12 cellular contexts compared by ENCODE assay signal in genomic region chr22:49824936-49825335, GRCh38. TPM values are rescaled to one million over a fixed set of nuclear protein-coding genes. Genes with fewer than 3 reads are reported as not detected.
DNase-seq lines count a peak whose midpoint lies in the region; ATAC-seq lines count a peak whose summit lies in the region.
"Had no signal": no experiment of that assay in that cellular context is flagged by ENCODE, and none has a peak within 500 bp of the region (broad histone marks: within the 10 kb centered on the region; RNA-seq: fewer than 3 reads in every experiment).

No MANE protein-coding gene starts in this region.

- peaks cover 0 to 54% (median 30%) of the 10 kb centered on the region in 5 donors for H3K36me3 ChIP-seq in subcutaneous abdominal adipose tissue (ENCODE audit: control insufficient read depth in 5 of 5, insufficient read depth in 5 of 5, low read length in 5 of 5)

- H3K27me3 ChIP-seq in subcutaneous abdominal adipose tissue (ENCODE audit: control insufficient read depth in 5 of 5, insufficient read depth in 4 of 5, low read length in 5 of 5) = no peaks in the 10 kb centered on the region

- intact Hi-C loops in activated T-helper 2 cell treated with anti-CD3 and anti-CD28 coated beads, Interferon-gamma antibody, Interleukin-2, Interleukin-4, amounts not matched to agents 10 μg/mL and 5 μg/mL and 100 μg/mL, durations not matched to agents 14 hours and 24 hours and 36 hours (cut with micrococcal nuclease) = loop anchor here (5.0 kb wide), 1 partner anchor 42 kb away; no protein-coding TSS in a partner anchor

- no peak overlapping the region for H3K27ac ChIP-seq in subcutaneous abdominal adipose tissue (ENCODE audit: low read depth, low read length)

- H3K9me3 Mint-ChIP-seq in activated naive CD8-positive, alpha-beta T cell (ENCODE audit: low read depth) = no peaks in the 10 kb centered on the region
- H3K9me3 Mint-ChIP-seq in activated naive CD8-positive, alpha-beta T cell treated with anti-CD3 and anti-CD28 coated beads, Interleukin-2, amount 50 U/mL, for 24 hours = no peaks in the 10 kb centered on the region
- H3K9me3 Mint-ChIP-seq in activated T-helper 2 cell treated with anti-CD3 and anti-CD28 coated beads, Interferon-gamma antibody, Interleukin-2, Interleukin-4, amounts not matched to agents 10 μg/mL and 5 μg/mL and 100 μg/mL, durations not matched to agents 14 hours and 24 hours and 36 hours = peaks cover 3% of the 10 kb centered on the region
- H3K9me3 Mint-ChIP-seq in immature natural killer cell = no peaks in the 10 kb centered on the region

- peak overlapping the region in 3 of 5 donors; percentile 85 to 93 (median 90) for H3K9ac ChIP-seq in subcutaneous abdominal adipose tissue (ENCODE audit: low read length in 5 of 5)

- H3K4me3 Mint-ChIP-seq in activated naive CD8-positive, alpha-beta T cell = peak overlapping the region; percentile 92
- H3K4me3 Mint-ChIP-seq in activated naive CD8-positive, alpha-beta T cell treated with anti-CD3 and anti-CD28 coated beads, Interleukin-2, amount 50 U/mL, for 24 hours = no peak overlapping the region
- peak overlapping the region; percentile 91 for H3K4me3 Mint-ChIP-seq in activated T-helper 2 cell treated with anti-CD3 and anti-CD28 coated beads, Interferon-gamma antibody, Interleukin-2, Interleukin-4, amounts not matched to agents 10 μg/mL and 5 μg/mL and 100 μg/mL, durations not matched to agents 14 hours and 24 hours and 36 hours (ENCODE audit: low read depth)
- H3K4me3 Mint-ChIP-seq in immature natural killer cell = peak overlapping the region; percentile 54 to 93 (median 88)

- no peaks in the 10 kb centered on the region for H3K27me3 Mint-ChIP-seq in activated naive CD8-positive, alpha-beta T cell
- no peaks in the 10 kb centered on the region for H3K27me3 Mint-ChIP-seq in activated naive CD8-positive, alpha-beta T cell treated with anti-CD3 and anti-CD28 coated beads, Interleukin-2, amount 50 U/mL, for 24 hours
- H3K27me3 Mint-ChIP-seq in activated T-helper 2 cell treated with anti-CD3 and anti-CD28 coated beads, Interferon-gamma antibody, Interleukin-2, Interleukin-4, amounts not matched to agents 10 μg/mL and 5 μg/mL and 100 μg/mL, durations not matched to agents 14 hours and 24 hours and 36 hours (ENCODE audit: low read depth) = no peaks in the 10 kb centered on the region
- H3K27me3 Mint-ChIP-seq in immature natural killer cell (ENCODE audit: low read depth in 3 of 3) = peaks cover 10 to 30% (median 12%) of the 10 kb centered on the region in 3 donors

- H3K36me3 Mint-ChIP-seq in activated naive CD8-positive, alpha-beta T cell = peaks cover 6% of the 10 kb centered on the region
- peaks cover 38% of the 10 kb centered on the region for H3K36me3 Mint-ChIP-seq in activated naive CD8-positive, alpha-beta T cell treated with anti-CD3 and anti-CD28 coated beads, Interleukin-2, amount 50 U/mL, for 24 hours (ENCODE audit: low read depth)
- H3K36me3 Mint-ChIP-seq in activated T-helper 2 cell treated with anti-CD3 and anti-CD28 coated beads, Interferon-gamma antibody, Interleukin-2, Interleukin-4, amounts not matched to agents 10 μg/mL and 5 μg/mL and 100 μg/mL, durations not matched to agents 14 hours and 24 hours and 36 hours (ENCODE audit: low read depth) = peaks cover 58% of the 10 kb centered on the region
- H3K36me3 Mint-ChIP-seq in immature natural killer cell = peaks cover 12 to 17% (median 16%) of the 10 kb centered on the region in 3 donors

- H3K9me3 ChIP-seq in subcutaneous abdominal adipose tissue (ENCODE audit: control insufficient read depth in 5 of 5, low read length in 5 of 5) = peaks cover 0 to 9% (median 0%) of the 10 kb centered on the region in 5 donors

- peaks cover 64% of the 10 kb centered on the region for H3K4me1 Mint-ChIP-seq in activated naive CD8-positive, alpha-beta T cell (ENCODE audit: low read depth)
- peaks cover 50% of the 10 kb centered on the region for H3K4me1 Mint-ChIP-seq in activated naive CD8-positive, alpha-beta T cell treated with anti-CD3 and anti-CD28 coated beads, Interleukin-2, amount 50 U/mL, for 24 hours
- H3K4me1 Mint-ChIP-seq in activated T-helper 2 cell treated with anti-CD3 and anti-CD28 coated beads, Interferon-gamma antibody, Interleukin-2, Interleukin-4, amounts not matched to agents 10 μg/mL and 5 μg/mL and 100 μg/mL, durations not matched to agents 14 hours and 24 hours and 36 hours (ENCODE audit: low read depth) = peaks cover 42% of the 10 kb centered on the region
- H3K4me1 Mint-ChIP-seq in immature natural killer cell = peaks cover 46 to 52% of the 10 kb centered on the region in 2 donors

- no peak for ATAC-seq in activated naive CD8-positive, alpha-beta T cell treated with anti-CD3 and anti-CD28 coated beads, Interleukin-2, amount 50 U/mL, for 24 hours
- ATAC-seq: Right ventricle myocardium inferior had no signal

- DNase-seq in activated naive CD8-positive, alpha-beta T cell treated with anti-CD3 and anti-CD28 coated beads, Interleukin-2, amount 50 U/mL, for 24 hours = no peak
- no peak for DNase-seq in activated T-helper 2 cell treated with anti-CD3 and anti-CD28 coated beads, Interferon-gamma antibody, Interleukin-2, Interleukin-4, amounts not matched to agents 10 μg/mL and 5 μg/mL and 100 μg/mL, durations not matched to agents 14 hours and 24 hours and 36 hours (ENCODE audit: low spot score)
- DNase-seq in immature natural killer cell = no peak
- DNase-seq in NCI-H1417 treated with DMSO at 0.1 percent for 48 hours (lab: John Stamatoyannopoulos, UW) = no peak
- no peak for DNase-seq in HT-29 (ENCODE audit: low spot score)
- no peak for DNase-seq in GF-D8 (lab: John Stamatoyannopoulos, UW)
- DNase-seq: effector CD4-positive, alpha-beta T cell; H7; NCI-H1930 had no signal

- no peak overlapping the region for H3K27ac Mint-ChIP-seq in activated naive CD8-positive, alpha-beta T cell
- H3K27ac Mint-ChIP-seq in activated naive CD8-positive, alpha-beta T cell treated with anti-CD3 and anti-CD28 coated beads, Interleukin-2, amount 50 U/mL, for 24 hours = no peak overlapping the region
- no peak overlapping the region for H3K27ac Mint-ChIP-seq in activated T-helper 2 cell treated with anti-CD3 and anti-CD28 coated beads, Interferon-gamma antibody, Interleukin-2, Interleukin-4, amounts not matched to agents 10 μg/mL and 5 μg/mL and 100 μg/mL, durations not matched to agents 14 hours and 24 hours and 36 hours
- peak overlapping the region in 3 of 6 donors; percentile 1 to 86 (median 29) for H3K27ac Mint-ChIP-seq in immature natural killer cell

- peaks cover 8 to 48% (median 44%) of the 10 kb centered on the region in 5 donors for H3K4me1 ChIP-seq in subcutaneous abdominal adipose tissue (ENCODE audit: control insufficient read depth in 5 of 5, insufficient read depth in 5 of 5, low read length in 5 of 5)

- H3K4me3 ChIP-seq in subcutaneous abdominal adipose tissue (ENCODE audit: low read depth in 1 of 5, low read length in 5 of 5) = peak overlapping the region in 4 of 5 donors; percentile 11 to 80 (median 48)

RNA-seq across cellular contexts. Expression of gene BRD1, which starts 2.7 kb away (rescaled TPM):
- total RNA-seq in activated T-helper 2 cell treated with anti-CD3 and anti-CD28 coated beads, Interferon-gamma antibody, Interleukin-2, Interleukin-4, amounts not matched to agents 10 μg/mL and 5 μg/mL and 100 μg/mL, durations not matched to agents 14 hours and 24 hours and 36 hours = 41.3 and 46.2 TPM in 2 replicates
- 1 to 10 TPM; 1.5 to 4.5 (median 2.1) TPM for polyA plus RNA-seq in immature natural killer cell
- 21.2 and 23.3 TPM in 2 replicates for total RNA-seq in HT-29 (2014; rRNA removed; shearing (Covaris generic))

RNA-seq across cellular contexts. Expression of gene ZBED4, which starts 28.7 kb away (rescaled TPM):
- total RNA-seq in activated T-helper 2 cell treated with anti-CD3 and anti-CD28 coated beads, Interferon-gamma antibody, Interleukin-2, Interleukin-4, amounts not matched to agents 10 μg/mL and 5 μg/mL and 100 μg/mL, durations not matched to agents 14 hours and 24 hours and 36 hours = 25.2 and 25.6 TPM in 2 replicates
- 1 to 10 TPM; 4.1 to 9.7 (median 4.6) TPM for polyA plus RNA-seq in immature natural killer cell
- 10.6 and 15.3 TPM in 2 replicates for total RNA-seq in HT-29 (2014; rRNA removed; shearing (Covaris generic))
